ENCODE assay signal across 1 cellular context in genomic region chr17:72104164-72104862, GRCh38.
TF ChIP-seq lines count a peak whose summit lies in the region.

No MANE protein-coding gene starts in this region.

TF ChIP-seq in GM23338, 12 proteins besides CTCF, POLR2A, EP300 and RAD21:
- TF ChIP-seq ZNF462 (CRISPR knock-in tag; IDR thresholded peaks at IDR 0.05) (peak; percentile 48; the same call in 1 of the 2 replicates), ETS1 (IDR thresholded peaks at IDR 0.05) (no peak)
TF ChIP-seq in GM23338: peak in this region for 1.
